In the genomic region with DNA sequence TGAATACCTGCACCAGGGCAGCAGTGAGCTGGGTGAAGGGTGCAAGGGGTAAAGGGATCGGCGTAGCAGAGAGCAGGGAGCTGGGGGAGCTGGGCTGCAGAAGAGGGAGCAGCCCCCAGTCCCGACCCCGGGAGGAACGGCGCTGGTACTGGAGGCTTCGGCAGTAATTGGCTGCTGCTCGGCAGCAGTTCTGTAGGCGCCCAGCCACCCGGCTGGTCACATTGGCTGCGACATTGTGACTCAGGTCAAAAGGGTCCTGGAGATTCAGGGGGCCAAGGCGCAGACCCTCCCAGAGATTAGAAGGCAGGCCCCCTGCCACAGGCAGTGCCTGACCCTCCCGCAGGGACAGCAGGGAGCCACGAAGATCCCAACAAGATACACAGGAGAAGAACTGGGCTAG, we compare ENCODE assay signal across 12 cellular contexts. TPM values are rescaled to one million over a fixed set of nuclear protein-coding genes. Genes with fewer than 3 reads are reported as not detected.
A peak's percentile ranks its signal among the peaks of the same experiment; 100 is the strongest.
DNase-seq lines count a peak whose midpoint lies in the region; ATAC-seq and TF ChIP-seq lines count a peak whose summit lies in the region.
"Had no signal": no experiment of that assay in that cellular context is flagged by ENCODE, and none has a peak within 500 bp of the region (broad histone marks: within the 10 kb centered on the region; RNA-seq: fewer than 3 reads in every experiment).

No MANE protein-coding gene starts in this region.

- no peaks in the 10 kb centered on the region for H3K9me3 ChIP-seq in BLaER1 treated with 17β-estradiol and CSF1 and Interleukin-3, amounts not matched to agents 10 nM and 100 nM (replicated peaks in 1 of 11)
- H3K9me3 ChIP-seq in PC-3 (ENCODE audit: low read length) (no peaks in the 10 kb centered on the region), esophagus squamous epithelium (no peaks in the 10 kb centered on the region), parathyroid adenoma (ENCODE audit: control insufficient read depth, low read length) (no peaks in the 10 kb centered on the region)
- H3K9me3 ChIP-seq in effector memory CD4-positive, alpha-beta T cell (ENCODE audit: control insufficient read depth, low read length), result no peaks in the 10 kb centered on the region

- H3K79me2 ChIP-seq in PC-3 (ENCODE audit: low read length), result peaks cover 54% of the 10 kb centered on the region
- no peaks in the 10 kb centered on the region for H3K79me2 ChIP-seq in parathyroid adenoma

- CTCF ChIA-PET in PC-3 (lab: Charles Lee), result no interaction called here

- no peaks in the 10 kb centered on the region for H3K9me2 ChIP-seq in PC-3 (replicated peaks; ENCODE audit: low read length)

- 83 to 100% methylated on average over 2 to 8 of the region's 14 CpGs for WGBS in esophagus squamous epithelium, 2 donors

- in situ Hi-C loops in KBM-7 (cut with MboI; ENCODE audit: low pct_unique_long_range_greater_than_20kb, low sequenced_read_pairs), result no loop called here

- H4K20me1 ChIP-seq in BLaER1 treated with 17β-estradiol and CSF1 and Interleukin-3, amounts not matched to agents 10 nM and 100 nM, result peaks cover 18 to 27% (median 21%) of the 10 kb centered on the region in 11 experiments; a peak in 21 of 22 replicates
- peaks cover 19% of the 10 kb centered on the region for H4K20me1 ChIP-seq in PC-3 (ENCODE audit: low read length)

- BruUV-seq in PC-3 (replicated peaks; lab: Mats Ljungman, UMichigan), result no TSS peak

- DNase-seq in PC-3 (no peak), esophagus squamous epithelium (lab: John Stamatoyannopoulos, UW) (no peak), KBM-7 (no peak), midbrain (lab: John Stamatoyannopoulos, UW) (no peak)
- no peak for DNase-seq in effector memory CD4-positive, alpha-beta T cell
- DNase-seq: NCI-H82, trophoblast cell had no signal

- no peak for TF ChIP-seq POLR2A in esophagus squamous epithelium (IDR thresholded peaks at IDR 0.05)

- peak overlapping the region; percentile 80 to 97 (median 89); a peak in 20 of 22 replicates for H3K9ac ChIP-seq in BLaER1 treated with 17β-estradiol and CSF1 and Interleukin-3, amounts not matched to agents 10 nM and 100 nM
- peak overlapping the region; percentile 98; the same call in 1 of the 2 replicates for H3K9ac ChIP-seq in PC-3 (ENCODE audit: low read length)
- H3K9ac ChIP-seq in parathyroid adenoma, result no peak overlapping the region
- H3K9ac ChIP-seq: KMS-11 had no signal

- ATAC-seq in PC-3 (no peak), HG02981 (IDR thresholded peaks at IDR 0.05; ENCODE audit: unreplicated experiment) (no peak)

- no peaks in the 10 kb centered on the region for H3K27me3 ChIP-seq in BLaER1 treated with 17β-estradiol and CSF1 and Interleukin-3, amounts not matched to agents 10 nM and 100 nM
- H3K27me3 ChIP-seq in PC-3 (ENCODE audit: low read length) (no peaks in the 10 kb centered on the region), esophagus squamous epithelium (no peaks in the 10 kb centered on the region), parathyroid adenoma (ENCODE audit: control insufficient read depth, insufficient read depth, low read length) (no peaks in the 10 kb centered on the region)
- H3K27me3 ChIP-seq in effector memory CD4-positive, alpha-beta T cell (replicated peaks; ENCODE audit: control insufficient read depth, insufficient read depth, low read length, poor library complexity, severe bottlenecking), result no peaks in the 10 kb centered on the region

- no peak for TF ChIP-seq CTCF in PC-3 (conservative IDR thresholded peaks at IDR 0.05; ENCODE audit: low read depth, low read length)
- no peak for TF ChIP-seq CTCF in esophagus squamous epithelium (IDR thresholded peaks at IDR 0.05)
- TF ChIP-seq CTCF in parathyroid adenoma (IDR thresholded peaks at IDR 0.05), result no peak

- H3K4me3 ChIP-seq in BLaER1 treated with 17β-estradiol and CSF1 and Interleukin-3, amounts not matched to agents 10 nM and 100 nM, result peak overlapping the region in 4 of 10 experiments; percentile 70 to 94 (median 81); a peak in 5 of 20 replicates
- H3K4me3 ChIP-seq in PC-3 (ENCODE audit: low read length), result peak overlapping the region; percentile 94; the same call in 1 of the 2 replicates
- H3K4me3 ChIP-seq in esophagus squamous epithelium, result no peak overlapping the region
- H3K4me3 ChIP-seq in parathyroid adenoma (ENCODE audit: low read depth, low read length), result no peak overlapping the region
- H3K4me3 ChIP-seq in effector memory CD4-positive, alpha-beta T cell (ENCODE audit: insufficient read depth, low read depth, low read length, poor library complexity, severe bottlenecking), result no peak overlapping the region

- peak overlapping the region; percentile 89 to 98 (median 95) for H3K4me2 ChIP-seq in BLaER1 treated with 17β-estradiol and CSF1 and Interleukin-3, amounts not matched to agents 10 nM and 100 nM
- H3K4me2 ChIP-seq in PC-3 (ENCODE audit: low read length) (peak overlapping the region; percentile 99), parathyroid adenoma (ENCODE audit: low read length) (no peak overlapping the region)
- H3K4me2 ChIP-seq: KMS-11 had no signal

- H3K4me1 ChIP-seq in BLaER1 treated with 17β-estradiol and CSF1 and Interleukin-3, amounts not matched to agents 10 nM and 100 nM, result peaks cover 32 to 55% (median 44%) of the 10 kb centered on the region in 10 experiments
- peaks cover 33% of the 10 kb centered on the region for H3K4me1 ChIP-seq in PC-3 (ENCODE audit: insufficient read depth, low read length)
- peaks cover 24 to 59% (median 35%) of the 10 kb centered on the region in 3 donors for H3K4me1 ChIP-seq in esophagus squamous epithelium
- H3K4me1 ChIP-seq in parathyroid adenoma, result no peaks in the 10 kb centered on the region
- peaks cover 15% of the 10 kb centered on the region for H3K4me1 ChIP-seq in effector memory CD4-positive, alpha-beta T cell (ENCODE audit: control insufficient read depth, insufficient read depth, low read length, poor library complexity, severe bottlenecking)

- peak overlapping the region in 7 of 11 experiments; percentile 83 to 90 (median 86); a peak in 11 of 22 replicates for H3K27ac ChIP-seq in BLaER1 treated with 17β-estradiol and CSF1 and Interleukin-3, amounts not matched to agents 10 nM and 100 nM
- H3K27ac ChIP-seq in PC-3 (ENCODE audit: low read length), result no peak overlapping the region
- H3K27ac ChIP-seq in esophagus squamous epithelium, result peak overlapping the region in 3 of 4 donors; percentile 92 to 96 (median 94)
- peak overlapping the region; percentile 69 for H3K27ac ChIP-seq in parathyroid adenoma
- no peak overlapping the region for H3K27ac ChIP-seq in effector memory CD4-positive, alpha-beta T cell (ENCODE audit: insufficient read depth, low read length, poor library complexity, severe bottlenecking)
- H3K27ac ChIP-seq: KMS-11, VCaP had no signal

- POLR2A ChIA-PET in PC-3 (lab: Charles Lee; ENCODE audit: unreplicated experiment), result no interaction called here

- H3K36me3 ChIP-seq in BLaER1 treated with 17β-estradiol and CSF1 and Interleukin-3, amounts not matched to agents 10 nM and 100 nM, result peaks cover 66 to 82% (median 75%) of the 10 kb centered on the region in 11 experiments
- H3K36me3 ChIP-seq in PC-3 (ENCODE audit: low read depth, low read length) (peaks cover 37% of the 10 kb centered on the region), esophagus squamous epithelium (peaks cover 0 to 73% (median 20%) of the 10 kb centered on the region in 3 donors), parathyroid adenoma (ENCODE audit: control insufficient read depth, insufficient read depth, low read length) (no peaks in the 10 kb centered on the region)
- peaks cover 34% of the 10 kb centered on the region for H3K36me3 ChIP-seq in effector memory CD4-positive, alpha-beta T cell (ENCODE audit: control insufficient read depth, insufficient read depth, low read length)

- H2AFZ ChIP-seq in PC-3 (ENCODE audit: low read length) (no peak overlapping the region), parathyroid adenoma (no peak overlapping the region)

- intact Hi-C loops in PC-3 (cut with micrococcal nuclease) (loop anchor here (1.0 kb wide), 1 partner anchor 15 kb away; the partner anchor contains the start of gene TUT1), esophagus squamous epithelium (cut with DNase I) (no loop called here)

- H3F3A ChIP-seq in PC-3 (ENCODE audit: low read length, unreplicated experiment), result no peaks in the 10 kb centered on the region

RNA-seq across cellular contexts. Expression of gene EEF1G, which starts 2.1 kb away (rescaled TPM):
- total RNA-seq in PC-3 (2014; rRNA removed) (1,577 and 1,815 TPM in 2 replicates), esophagus squamous epithelium (1,000 to 10,000 TPM; 1,144 to 2,095 (median 1,685) TPM)

RNA-seq across cellular contexts. Expression of gene TUT1, which starts 15.5 kb away (rescaled TPM):
- total RNA-seq in PC-3 (2014; rRNA removed), result 17.8 and 20.6 TPM in 2 replicates
- total RNA-seq in esophagus squamous epithelium, result 10 to 100 TPM in 1 of 4 donors, 1 to 10 TPM in 3; 5.0 to 12.7 (median 8.0) TPM

RNA-seq across cellular contexts. Expression of gene MTA2, which starts 25.8 kb away (rescaled TPM):
- 193 and 259 TPM in 2 replicates for total RNA-seq in PC-3 (2014; rRNA removed)
- 100 to 1,000 TPM; 103 to 132 (median 111) TPM for total RNA-seq in esophagus squamous epithelium

RNA-seq across cellular contexts. Expression of gene AHNAK, which starts 29.2 kb away (rescaled TPM):
- 287 and 383 TPM in 2 replicates for total RNA-seq in PC-3 (2014; rRNA removed)
- 1,000 to 10,000 TPM in 2 of 4 donors, 100 to 1,000 TPM in 2; 695 to 1,250 (median 954) TPM for total RNA-seq in esophagus squamous epithelium

RNA-seq across cellular contexts. Expression of gene EML3, which starts 36.7 kb away (rescaled TPM):
- total RNA-seq in PC-3 (2014; rRNA removed) (32.8 and 50.6 TPM in 2 replicates), esophagus squamous epithelium (10 to 100 TPM; 34.7 to 58.6 (median 53.6) TPM)

Comparison
In these comparisons a context has a peak if more than half of its experiments do, and no peak if none do; other contexts are left out.
1. H3K27ac ChIP-seq: peak in BLaER1 treated with 17β-estradiol and CSF1 and Interleukin-3, amounts not matched to agents 10 nM and 100 nM (7 of 11), esophagus squamous epithelium (3 of 4) and parathyroid adenoma (single experiment); none in PC-3 (single experiment) and effector memory CD4-positive, alpha-beta T cell (single experiment).